17 cellular contexts compared by ENCODE assay signal in the genomic region with DNA sequence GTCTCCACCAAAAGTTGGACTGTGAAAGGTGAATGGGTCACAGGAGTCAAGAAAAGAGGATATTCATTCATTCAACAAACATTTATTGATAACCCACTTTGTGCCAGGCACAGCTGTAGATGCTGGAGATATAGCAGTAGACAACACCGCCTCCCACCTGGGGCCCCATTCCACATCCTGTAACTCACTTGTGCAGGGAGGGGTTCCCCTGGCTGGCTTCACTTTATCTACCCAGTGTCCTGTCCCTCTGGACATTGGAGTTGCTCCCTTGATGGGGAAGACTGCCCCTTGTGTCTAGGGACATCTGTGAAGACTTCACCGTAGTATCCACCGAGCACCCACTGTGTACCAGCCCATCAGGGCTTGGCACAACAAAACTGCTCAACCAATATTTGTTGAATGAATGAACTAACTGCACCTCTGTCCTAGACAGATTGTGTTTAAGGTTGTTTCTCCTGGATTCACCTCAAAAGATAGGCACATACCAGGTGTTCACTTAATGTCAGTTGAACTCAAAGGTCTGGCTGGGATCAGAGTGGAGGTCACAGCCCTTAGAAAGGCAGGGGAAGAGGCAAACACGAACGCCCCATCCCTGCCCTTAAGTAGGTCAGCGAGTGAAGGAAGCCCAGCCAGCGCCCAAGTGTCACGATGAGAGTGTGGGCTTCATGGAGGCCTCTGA. TPM values are rescaled to one million over a fixed set of nuclear protein-coding genes. Genes with fewer than 3 reads are reported as not detected.
DNase-seq lines count a peak whose midpoint lies in the region; ATAC-seq and TF ChIP-seq lines count a peak whose summit lies in the region.
"Had no signal": no experiment of that assay in that cellular context is flagged by ENCODE, and none has a peak within 500 bp of the region (broad histone marks: within the 10 kb centered on the region; RNA-seq: fewer than 3 reads in every experiment).

No MANE protein-coding gene starts in this region.

- peaks cover 27% of the 10 kb centered on the region for H3K4me1 Mint-ChIP-seq in T-helper 17 cell
- H3K4me1 Mint-ChIP-seq in endodermal cell, result peaks cover 19% of the 10 kb centered on the region
- peaks cover 12% of the 10 kb centered on the region for H3K4me1 Mint-ChIP-seq in neural crest cell

- H3K4me3 ChIP-seq in SK-N-SH (ENCODE audit: low read depth in 2 of 2, low read length in 1 of 2) (no peak overlapping the region), endodermal cell (ENCODE audit: low read length) (no peak overlapping the region)

- no peak for ATAC-seq in SK-N-SH treated with all-trans-retinoic acid at 6 μM for 48 hours
- peak; percentile 27 for ATAC-seq in T-helper 17 cell
- no peak for ATAC-seq in HG02970 (IDR thresholded peaks at IDR 0.05; ENCODE audit: low FRiP score, unreplicated experiment)

- TF ChIP-seq CTCF in SK-N-SH (IDR thresholded peaks at IDR 0.05) (no peak), endodermal cell (conservative IDR thresholded peaks at IDR 0.05) (no peak), neural crest cell (conservative IDR thresholded peaks at IDR 0.05) (no peak), RWPE1 (conservative IDR thresholded peaks at IDR 0.05; ENCODE audit: low read depth) (no peak)

- POLR2A ChIA-PET in SK-N-SH (lab: Yijun Ruan, JAX), result no interaction called here
- POLR2A ChIA-PET in RWPE1 (lab: Yijun Ruan, JAX; ENCODE audit: low non-redundant PET), result interaction anchor here (0.6 kb wide), 1 partner anchor 61 kb away, joined by 3 read pairs; no protein-coding TSS in a partner anchor

- TF ChIP-seq RAD21 in SK-N-SH (IDR thresholded peaks at IDR 0.05; ENCODE audit: low read length), result no peak

- H3K27ac Mint-ChIP-seq in T-helper 17 cell, result peak overlapping the region; percentile 45
- H3K27ac Mint-ChIP-seq in endodermal cell, result no peak overlapping the region
- H3K27ac Mint-ChIP-seq in neural crest cell (ENCODE audit: unreplicated experiment), result no peak overlapping the region
- H3K27ac Mint-ChIP-seq: HFFc6 had no signal

- H3K9me3 Mint-ChIP-seq in endodermal cell (no peaks in the 10 kb centered on the region), neural crest cell (no peaks in the 10 kb centered on the region)
- H3K9me3 Mint-ChIP-seq: HFFc6 had no signal

- no peaks in the 10 kb centered on the region for H4K20me1 ChIP-seq in SK-N-SH (ENCODE audit: insufficient read depth)

- H3K36me3 Mint-ChIP-seq in T-helper 17 cell (ENCODE audit: low read depth) (no peaks in the 10 kb centered on the region), endodermal cell (ENCODE audit: low read depth) (peaks cover 3% of the 10 kb centered on the region), neural crest cell (ENCODE audit: low read depth) (peaks cover 3% of the 10 kb centered on the region)

- H3K9ac ChIP-seq in SK-N-SH, result no peak overlapping the region
- no peak overlapping the region for H3K9ac ChIP-seq in endodermal cell (ENCODE audit: extremely low read depth, low read length, poor library complexity, severe bottlenecking)

- peaks cover 12% of the 10 kb centered on the region for H3F3A ChIP-seq in SK-N-SH (replicated peaks; ENCODE audit: insufficient read depth)

- no peaks in the 10 kb centered on the region for H3K9me2 ChIP-seq in SK-N-SH

- DNase-seq in SK-N-SH (peak; percentile 28), T-helper 17 cell (no peak), endodermal cell (no peak), neural crest cell (ENCODE audit: low read depth, low spot score) (no peak), inferior parietal cortex (ENCODE audit: extremely low spot score) (no peak), RWPE1 (ENCODE audit: low spot score) (no peak)
- DNase-seq: amygdala, erythroblast, head of caudate nucleus, HFFc6, NCI-H1417 treated with DMSO at 0.1 percent for 48 hours, NCI-H446 had no signal

- no peak overlapping the region for H2AFZ ChIP-seq in SK-N-SH (ENCODE audit: low read depth)

- peaks cover 0 to 2% of the 10 kb centered on the region in 2 experiments; a peak in 1 of 4 replicates for H3K4me1 ChIP-seq in SK-N-SH (ENCODE audit: control insufficient read depth in 1 of 2, insufficient read depth in 2 of 2, low read depth in 1 of 2, low read length in 1 of 2)
- peaks cover 18% of the 10 kb centered on the region for H3K4me1 ChIP-seq in endodermal cell (ENCODE audit: control insufficient read depth, insufficient read depth, low read length)

- H3K4me3 Mint-ChIP-seq in T-helper 17 cell (peak overlapping the region; percentile 85), endodermal cell (peak overlapping the region; percentile 75), neural crest cell (peak overlapping the region; percentile 36)
- H3K4me3 Mint-ChIP-seq: HFFc6 had no signal

- H3K27ac ChIP-seq in SK-N-SH (ENCODE audit: low read depth in 2 of 2, low read length in 1 of 2), result no peak overlapping the region
- no peak overlapping the region for H3K27ac ChIP-seq in endodermal cell (ENCODE audit: low read depth, low read length)
- no peak overlapping the region for H3K27ac ChIP-seq in RWPE1
- H3K27ac ChIP-seq: 22Rv1, HL-60 had no signal

- peaks cover 38% of the 10 kb centered on the region for H3K27me3 ChIP-seq in SK-N-SH (ENCODE audit: insufficient read depth)
- H3K27me3 ChIP-seq in endodermal cell (ENCODE audit: control insufficient read depth, insufficient read depth, low read length, poor library complexity, severe bottlenecking), result peaks cover 67% of the 10 kb centered on the region

- no peaks in the 10 kb centered on the region for H3K79me2 ChIP-seq in SK-N-SH (ENCODE audit: insufficient read depth)

- H3K9me3 ChIP-seq in SK-N-SH, result no peaks in the 10 kb centered on the region
- H3K9me3 ChIP-seq in T-helper 17 cell (ENCODE audit: control insufficient read depth, low read length, poor library complexity, severe bottlenecking), result no peaks in the 10 kb centered on the region
- H3K9me3 ChIP-seq in endodermal cell (ENCODE audit: control insufficient read depth, low read length), result no peaks in the 10 kb centered on the region
- H3K9me3 ChIP-seq: suprapubic skin had no signal

- H3K4me2 ChIP-seq in SK-N-SH, result no peak overlapping the region

- H3K27me3 Mint-ChIP-seq in T-helper 17 cell (peaks cover 22% of the 10 kb centered on the region), endodermal cell (ENCODE audit: insufficient read depth) (peaks cover 62% of the 10 kb centered on the region), neural crest cell (ENCODE audit: low read depth) (peaks cover 76% of the 10 kb centered on the region)

- no peak for TF ChIP-seq EP300 in SK-N-SH (IDR thresholded peaks at IDR 0.05; ENCODE audit: borderline replicate concordance in 1 of 2, low read depth in 1 of 2, low read length in 1 of 2)

- CTCF ChIA-PET in SK-N-SH (lab: Yijun Ruan, JAX), result interaction anchor here (1.6 to 8.6 kb wide), 5 partner anchors 11 to 74 kb away, joined by 10 to 152 read pairs (median 17); a partner anchor contains a TSS
- CTCF ChIA-PET in RWPE1 (lab: Yijun Ruan, JAX), result interaction anchor here (1.1 kb wide), 1 partner anchor 32 kb away, joined by 4 read pairs; no protein-coding TSS in a partner anchor

- 95% methylated on average over 8 of the region's 8 CpGs for WGBS in SK-N-SH (ENCODE audit: low lambda C conversion rate)
- WGBS in endodermal cell (ENCODE audit: insufficient coverage in 1 of 2, insufficient read length in 1 of 2), 2 experiments, result 83 to 88% methylated on average over 8 of the region's 8 CpGs

- H3K36me3 ChIP-seq in SK-N-SH (replicated peaks in 1 of 2; ENCODE audit: control insufficient read depth in 1 of 2, insufficient read depth in 2 of 2, low read length in 1 of 2), result no peaks in the 10 kb centered on the region
- H3K36me3 ChIP-seq in endodermal cell (ENCODE audit: control insufficient read depth, insufficient read depth, low read length), result no peaks in the 10 kb centered on the region
- H3K36me3 ChIP-seq: suprapubic skin had no signal

TF ChIP-seq in SK-N-SH, 30 proteins besides CTCF, POLR2A, EP300 and RAD21 (continues in another document):
- no peak for TF ChIP-seq YY1 (IDR thresholded peaks at IDR 0.05; ENCODE audit: low read depth)

TF ChIP-seq in SK-N-SH treated with all-trans-retinoic acid at 6 μM for 48 hours, 23 proteins besides CTCF, POLR2A, EP300 and RAD21 (continues in another document):
- TF ChIP-seq ESRRG (CRISPR knock-in tag; IDR thresholded peaks at IDR 0.05) (no peak), TCF4 (CRISPR knock-in tag; IDR thresholded peaks at IDR 0.05; ENCODE audit: borderline replicate concordance) (no peak)

RNA-seq across cellular contexts. Expression of a gene that starts 1.4 kb away (rescaled TPM):
- not detected in 2 replicates for polyA plus RNA-seq in SK-N-SH (2012; rRNA removed)
- polyA plus RNA-seq in SK-N-SH (2012; cell fraction: cytosol; rRNA removed), result not detected in 2 replicates
- not detected in 2 replicates for polyA plus RNA-seq in SK-N-SH (2012; cell fraction: nucleus; rRNA removed)
- total RNA-seq in T-helper 17 cell (under 1 TPM in 1 of 2 donors, not detected in 1; 0.39 TPM), endodermal cell (1 to 10 TPM; 3.4 to 5.5 TPM), neural crest cell (not detected in 2 replicates)
- 1.0 TPM for polyA plus RNA-seq in endodermal cell (2013, experiment 1 of 2)
- polyA plus RNA-seq in endodermal cell (2013, experiment 2 of 2), result 0.75 TPM
- total RNA-seq: HFFc6 had no signal

RNA-seq across cellular contexts. Expression of a gene that starts 4.7 kb away (rescaled TPM):
- 3.8 and 4.6 TPM in 2 replicates for polyA plus RNA-seq in SK-N-SH (2012; rRNA removed)
- 1.2 and 2.0 TPM in 2 replicates for polyA plus RNA-seq in SK-N-SH (2012; cell fraction: cytosol; rRNA removed)
- 11.6 and 11.7 TPM in 2 replicates for polyA plus RNA-seq in SK-N-SH (2012; cell fraction: nucleus; rRNA removed)
- total RNA-seq in T-helper 17 cell (10 to 100 TPM; 12.5 to 17.4 TPM), endodermal cell (10 to 100 TPM; 17.8 to 29.9 TPM), neural crest cell (10.7 and 10.8 TPM in 2 replicates)
- polyA plus RNA-seq in endodermal cell (2013, experiment 1 of 2), result 6.1 TPM
- 6.2 TPM for polyA plus RNA-seq in endodermal cell (2013, experiment 2 of 2)

RNA-seq across cellular contexts. Expression of a gene that starts 48.3 kb away (rescaled TPM):
- 0.81 and 1.0 TPM in 2 replicates for polyA plus RNA-seq in SK-N-SH (2012; rRNA removed)
- polyA plus RNA-seq in SK-N-SH (2012; cell fraction: cytosol; rRNA removed), result 0.39 and 0.58 TPM in 2 replicates
- 5.2 and 6.4 TPM in 2 replicates for polyA plus RNA-seq in SK-N-SH (2012; cell fraction: nucleus; rRNA removed)
- total RNA-seq in T-helper 17 cell, result under 1 TPM; 0.27 to 0.34 TPM
- 1 to 10 TPM; 1.5 to 4.3 TPM for total RNA-seq in endodermal cell
- polyA plus RNA-seq in endodermal cell (2013, experiment 1 of 2), result 3.7 TPM
- polyA plus RNA-seq in endodermal cell (2013, experiment 2 of 2), result 1.9 TPM
- total RNA-seq in neural crest cell, result 1.9 and 2.4 TPM in 2 replicates
- total RNA-seq: HFFc6 had no signal
